In genomic region chr22:46379301-46379930, GRCh38 we compare ENCODE assay signal across 19 cellular contexts. TPM values are rescaled to one million over a fixed set of nuclear protein-coding genes. Genes with fewer than 3 reads are reported as not detected.
DNase-seq lines count a peak whose midpoint lies in the region; ATAC-seq, FAIRE-seq and TF ChIP-seq lines count a peak whose summit lies in the region.
"Had no signal": no experiment of that assay in that cellular context is flagged by ENCODE, and none has a peak within 500 bp of the region (broad histone marks: within the 10 kb centered on the region; RNA-seq: fewer than 3 reads in every experiment).

No MANE protein-coding gene starts in this region.

- peak; percentile 45 for ATAC-seq in body of pancreas
- ATAC-seq: heart left ventricle had no signal

- no peak for FAIRE-seq in HTR-8/SVneo (lab: Jason Lieb, UNC)
- FAIRE-seq: keratinocyte had no signal

- TF ChIP-seq RAD21 in liver (IDR thresholded peaks at IDR 0.05) = peak in 1 of 2 donors; percentile 8

- H3K27me3 ChIP-seq in body of pancreas (no peaks in the 10 kb centered on the region), liver (ENCODE audit: control insufficient read depth in 4 of 4, insufficient read depth in 4 of 4, low read length in 3 of 4) (no peaks in the 10 kb centered on the region), testis (no peaks in the 10 kb centered on the region)
- H3K27me3 ChIP-seq: heart left ventricle, MG63, right atrium auricular region had no signal

- H3K4me1 ChIP-seq in body of pancreas = peaks cover 70% of the 10 kb centered on the region
- peaks cover 17 to 50% (median 39%) of the 10 kb centered on the region in 4 donors for H3K4me1 ChIP-seq in liver (ENCODE audit: control insufficient read depth in 4 of 4, insufficient read depth in 4 of 4, low read length in 3 of 4)
- H3K4me1 ChIP-seq in testis = no peaks in the 10 kb centered on the region

- H3K36me3 ChIP-seq in body of pancreas (replicated peaks in 1 of 2; ENCODE audit: insufficient read depth in 1 of 2, low read depth in 2 of 2) (no peaks in the 10 kb centered on the region), liver (ENCODE audit: control insufficient read depth in 4 of 4, insufficient read depth in 3 of 4, low read depth in 1 of 4, low read length in 3 of 4) (no peaks in the 10 kb centered on the region), testis (ENCODE audit: low read depth, missing control alignments) (no peaks in the 10 kb centered on the region)
- H3K36me3 ChIP-seq: MG63, right atrium auricular region had no signal

- H3K4me3 ChIP-seq in body of pancreas (no peak overlapping the region), liver (ENCODE audit: low read depth in 1 of 3, low read length in 3 of 3) (peak overlapping the region; percentile 38 to 50 (median 42)), testis (no peak overlapping the region)
- H3K4me3 ChIP-seq: HAP-1, heart left ventricle, MG63, right atrium auricular region had no signal

- no peaks in the 10 kb centered on the region for H3K9me3 ChIP-seq in body of pancreas
- H3K9me3 ChIP-seq in liver (ENCODE audit: control insufficient read depth in 4 of 4, low read length in 3 of 4) = no peaks in the 10 kb centered on the region
- no peaks in the 10 kb centered on the region for H3K9me3 ChIP-seq in testis
- H3K9me3 ChIP-seq: HAP-1, MG63 had no signal

- H3K27ac ChIP-seq in body of pancreas (peak overlapping the region; percentile 91 to 98 (median 95)), liver (ENCODE audit: low read depth in 1 of 2, low read length in 2 of 2) (peak overlapping the region; percentile 87 to 96), testis (no peak overlapping the region)
- H3K27ac ChIP-seq: heart left ventricle, right atrium auricular region had no signal

- peak; percentile 71 for DNase-seq in DMS53 treated with DMSO at 0.1 percent for 48 hours (lab: John Stamatoyannopoulos, UW; ENCODE audit: unreplicated experiment)
- DNase-seq in body of pancreas = peak; percentile 67 to 80 (median 76)
- peak; percentile 93 for DNase-seq in renal cortical epithelial cell (ENCODE audit: low read depth)
- DNase-seq in occipital lobe (lab: John Stamatoyannopoulos, UW) = no peak
- no peak for DNase-seq in HTR-8/SVneo (ENCODE audit: insufficient read length, low spot score)
- DNase-seq in NCI-H1436 (lab: John Stamatoyannopoulos, UW) = no peak
- no peak for DNase-seq in testis
- DNase-seq: activated CD4-positive, alpha-beta T cell treated with anti-CD3 and anti-CD28 coated beads, Interleukin-2, amount 50 U/mL, for 4 hours; activated naive CD8-positive, alpha-beta T cell treated with anti-CD3 and anti-CD28 coated beads for 36 hours; activated T-cell treated with anti-CD3 and anti-CD28 coated beads, Interleukin-2, amount 50 U/mL, for 48 hours; DMS 273 treated with DMSO at 0.1 percent for 48 hours; MG63; NCI-H1930; NCI-H524 had no signal

- 8 to 28% methylated on average over 13 to 19 of the region's 19 CpGs for WGBS in body of pancreas, 2 donors
- 27% methylated on average over 19 of the region's 19 CpGs for WGBS in liver
- WGBS in testis, 2 donors = 74 to 80% methylated on average over 18 to 19 of the region's 19 CpGs

- TF ChIP-seq POLR2A in body of pancreas (IDR thresholded peaks at IDR 0.05) = peak in 1 of 3 donors; percentile 62
- TF ChIP-seq POLR2A in testis (IDR thresholded peaks at IDR 0.05) = no peak

- H3K9ac ChIP-seq in liver (ENCODE audit: low read depth in 1 of 2, low read length in 2 of 2) = no peak overlapping the region

- TF ChIP-seq CTCF in body of pancreas (IDR thresholded peaks at IDR 0.05) (no peak), liver (IDR thresholded peaks at IDR 0.05; ENCODE audit: low read depth, low read length, missing input control) (no peak), testis (IDR thresholded peaks at IDR 0.05) (no peak)

- intact Hi-C loops in body of pancreas (cut with DNase I) (no loop called here), testis (cut with DNase I; ENCODE audit: low total_unique reads) (no loop called here)

TF ChIP-seq in liver, 16 proteins besides CTCF, POLR2A, EP300 and RAD21:
- no peak for TF ChIP-seq GABPA (IDR thresholded peaks at IDR 0.05 in 1 of 2, conservative IDR thresholded peaks at IDR 0.05 in 1 of 2)
- no peak for TF ChIP-seq EGR1 (IDR thresholded peaks at IDR 0.05; ENCODE audit: low read depth in 2 of 2)
- peak in 1 of 2 donors; percentile 19 for TF ChIP-seq HNF4A (conservative IDR thresholded peaks at IDR 0.05)
- TF ChIP-seq YY1 (IDR thresholded peaks at IDR 0.05) = peak; percentile 81
- peak; percentile 74 for TF ChIP-seq SP1 (IDR thresholded peaks at IDR 0.05)
- TF ChIP-seq RXRA (IDR thresholded peaks at IDR 0.05) = peak in 1 of 2 donors; percentile 4

RNA-seq across cellular contexts. Expression of gene TRMU, which starts 43.9 kb away (rescaled TPM):
- total RNA-seq in body of pancreas (10 to 100 TPM; 34.2 to 43.5 TPM), liver (10 to 100 TPM; 14.3 to 34.4 TPM), renal cortical epithelial cell (24.3 and 41.2 TPM in 2 replicates), occipital lobe (19.0 TPM), testis (10 to 100 TPM; 57.3 to 63.5 TPM)
- polyA plus RNA-seq in liver (10 to 100 TPM; 18.1 to 19.2 TPM), testis (ENCODE audit: insufficient read depth, low read depth, low replicate concordance) (24.8 TPM)

Comparison
In these comparisons a context has a peak if more than half of its experiments do, and no peak if none do; other contexts are left out.
1. DNase-seq: peak in DMS53 treated with DMSO at 0.1 percent for 48 hours (single experiment), body of pancreas (4 of 4) and renal cortical epithelial cell (single experiment); none in occipital lobe (single experiment), HTR-8/SVneo (single experiment), NCI-H1436 (single experiment) and testis (single experiment).
2. H3K27ac ChIP-seq: peak in body of pancreas (4 of 4) and liver (2 of 2); none in testis (0 of 2).
3. H3K4me3 ChIP-seq: peak in liver (3 of 3); none in body of pancreas (0 of 2) and testis (0 of 2).